In the genomic region with DNA sequence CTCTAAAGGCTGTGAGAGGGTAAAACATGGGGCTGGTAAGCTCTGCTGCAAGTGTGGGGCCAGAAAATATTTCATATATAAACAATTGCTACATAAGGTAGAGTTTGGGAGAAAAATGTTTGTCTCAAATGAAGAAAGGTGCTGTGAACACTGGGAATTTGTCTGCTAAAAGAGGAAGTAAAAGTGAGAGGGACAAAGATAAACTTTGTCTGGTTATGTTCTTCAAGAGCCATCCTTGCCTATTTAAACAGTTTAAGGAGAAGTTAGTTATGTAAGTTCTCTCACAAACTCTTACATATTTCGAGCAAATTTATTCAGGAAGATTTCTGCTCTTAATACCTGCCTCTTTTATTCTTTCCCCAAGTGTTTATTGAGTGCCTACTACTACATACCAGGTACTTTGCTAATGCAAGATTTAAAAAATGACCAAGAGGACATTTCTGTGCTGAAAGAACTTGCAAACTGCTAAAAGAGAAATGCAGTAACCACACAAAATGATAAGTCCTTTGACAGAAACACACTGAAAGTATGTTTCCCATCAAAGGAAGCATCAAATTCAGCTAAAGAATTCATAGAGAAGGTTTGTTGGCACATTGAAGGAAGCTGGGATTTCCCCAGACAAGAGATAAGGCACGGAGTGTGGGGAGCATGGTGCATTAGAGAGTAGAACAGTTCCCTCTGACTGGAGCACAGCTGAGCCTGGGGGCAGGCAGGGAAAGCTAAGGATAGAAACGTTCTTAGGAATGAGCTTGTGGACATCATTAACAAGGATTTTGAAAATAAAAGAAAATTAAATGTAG, we compare ENCODE assay signal across 14 cellular contexts.
DNase-seq lines count a peak whose midpoint lies in the region; ATAC-seq and TF ChIP-seq lines count a peak whose summit lies in the region.
"Had no signal": no experiment of that assay in that cellular context is flagged by ENCODE, and none has a peak within 500 bp of the region (broad histone marks: within the 10 kb centered on the region; RNA-seq: fewer than 3 reads in every experiment).

No MANE protein-coding gene starts in this region.

- H3K36me3 ChIP-seq in neural progenitor cell, result no peaks in the 10 kb centered on the region
- H3K36me3 ChIP-seq in tibial artery, result no peaks in the 10 kb centered on the region
- no peaks in the 10 kb centered on the region for H3K36me3 ChIP-seq in prostate gland

- no peak for TF ChIP-seq POLR2A in prostate gland (IDR thresholded peaks at IDR 0.05)

- no peaks in the 10 kb centered on the region for H4K20me1 ChIP-seq in neural progenitor cell (ENCODE audit: low read depth)

- H3K4me3 ChIP-seq in neural progenitor cell (no peak overlapping the region), tibial artery (no peak overlapping the region), prostate gland (no peak overlapping the region)

- no peaks in the 10 kb centered on the region for H3F3A ChIP-seq in neural progenitor cell (ENCODE audit: low read depth)

- H3K4me2 ChIP-seq in neural progenitor cell, result no peak overlapping the region

- TF ChIP-seq CTCF in neural progenitor cell (IDR thresholded peaks at IDR 0.05), result no peak
- TF ChIP-seq CTCF in tibial artery (IDR thresholded peaks at IDR 0.05), result no peak
- TF ChIP-seq CTCF in prostate gland (IDR thresholded peaks at IDR 0.05), result no peak

- intact Hi-C loops in tibial artery (cut with DNase I; ENCODE audit: low total_unique reads) (no loop called here), prostate gland (cut with DNase I) (no loop called here)

- 47% methylated on average over 3 of the region's 3 CpGs for whole genome bisulfite sequencing in prostate gland

- H3K9ac ChIP-seq in neural progenitor cell, result no peak overlapping the region

- H2AFZ ChIP-seq in neural progenitor cell (replicated peaks), result peak overlapping the region; percentile 80

- no peaks in the 10 kb centered on the region for H3K79me2 ChIP-seq in neural progenitor cell (ENCODE audit: low read depth)

- H3K9me3 ChIP-seq in neural progenitor cell (ENCODE audit: low read depth), result no peaks in the 10 kb centered on the region
- H3K9me3 ChIP-seq in tibial artery, result no peaks in the 10 kb centered on the region
- no peaks in the 10 kb centered on the region for H3K9me3 ChIP-seq in prostate gland

- no peaks in the 10 kb centered on the region for H3K4me1 Mint-ChIP-seq in neural progenitor cell
- H3K4me1 Mint-ChIP-seq: activated naive CD8-positive, alpha-beta T cell treated with anti-CD3 and anti-CD28 coated beads, Interleukin-2, amount 50 U/mL, for 24 hours; memory B cell had no signal

- H3K27me3 Mint-ChIP-seq in neural progenitor cell (ENCODE audit: insufficient read depth, low read depth), result no peaks in the 10 kb centered on the region
- H3K27me3 Mint-ChIP-seq: activated naive CD8-positive, alpha-beta T cell treated with anti-CD3 and anti-CD28 coated beads, Interleukin-2, amount 50 U/mL, for 24 hours; CD4-positive, CD25-positive, alpha-beta regulatory T cell; memory B cell had no signal

- H3K27ac Mint-ChIP-seq in neural progenitor cell, result no peak overlapping the region
- H3K27ac Mint-ChIP-seq: activated naive CD8-positive, alpha-beta T cell treated with anti-CD3 and anti-CD28 coated beads, Interleukin-2, amount 50 U/mL, for 24 hours; CD4-positive, CD25-positive, alpha-beta regulatory T cell; memory B cell had no signal

- no peaks in the 10 kb centered on the region for H3K4me1 ChIP-seq in neural progenitor cell
- H3K4me1 ChIP-seq in tibial artery, result peaks cover 0 to 8% (median 0%) of the 10 kb centered on the region in 4 donors
- no peaks in the 10 kb centered on the region for H3K4me1 ChIP-seq in prostate gland (replicated peaks)

- no peak overlapping the region for H3K27ac ChIP-seq in neural progenitor cell
- no peak overlapping the region for H3K27ac ChIP-seq in tibial artery
- H3K27ac ChIP-seq in prostate gland, result no peak overlapping the region

- peak; percentile 51 for ATAC-seq in GM19351 (IDR thresholded peaks at IDR 0.05; ENCODE audit: unreplicated experiment)
- ATAC-seq: activated CD4-positive, CD25-positive, alpha-beta regulatory T cell treated with anti-CD3 and anti-CD28 coated beads, Interleukin-2, amount 50 U/mL, for 24 hours; activated naive CD8-positive, alpha-beta T cell treated with anti-CD3 and anti-CD28 coated beads, Interleukin-2, amount 50 U/mL, for 24 hours had no signal

- peak; percentile 12 for DNase-seq in HuH-7 (ENCODE audit: low spot score)
- peak; percentile 54 for DNase-seq in astrocyte of the hippocampus (ENCODE audit: low read depth, low spot score)
- no peak for DNase-seq in neural progenitor cell (ENCODE audit: low spot score)
- DNase-seq in GDM1 (lab: John Stamatoyannopoulos, UW), result no peak
- DNase-seq in tibial artery, result no peak
- DNase-seq in prostate gland (ENCODE audit: low spot score), result no peak
- DNase-seq: activated naive CD8-positive, alpha-beta T cell treated with anti-CD3 and anti-CD28 coated beads, Interleukin-2, amount 50 U/mL, for 24 hours; CD4-positive, CD25-positive, alpha-beta regulatory T cell; GF-D8; NCI-H1092; nucleus accumbens had no signal

- no peak overlapping the region for H3K4me3 Mint-ChIP-seq in neural progenitor cell
- H3K4me3 Mint-ChIP-seq: activated naive CD8-positive, alpha-beta T cell treated with anti-CD3 and anti-CD28 coated beads, Interleukin-2, amount 50 U/mL, for 24 hours; CD4-positive, CD25-positive, alpha-beta regulatory T cell; memory B cell had no signal

- H3K27me3 ChIP-seq in neural progenitor cell (no peaks in the 10 kb centered on the region), tibial artery (no peaks in the 10 kb centered on the region), prostate gland (replicated peaks; ENCODE audit: insufficient read depth) (no peaks in the 10 kb centered on the region)

- H3K36me3 Mint-ChIP-seq in neural progenitor cell, result no peaks in the 10 kb centered on the region
- H3K36me3 Mint-ChIP-seq: memory B cell had no signal

- peaks cover 2% of the 10 kb centered on the region for H3K9me3 Mint-ChIP-seq in neural progenitor cell
- H3K9me3 Mint-ChIP-seq: memory B cell had no signal

Comparison
In these comparisons a context has a peak if more than half of its experiments do, and no peak if none do; other contexts are left out.
1. DNase-seq: peak in HuH-7 (single experiment) and astrocyte of the hippocampus (single experiment); none in neural progenitor cell (single experiment), GDM1 (single experiment), tibial artery (0 of 2) and prostate gland (single experiment).